9 cellular contexts compared by ENCODE assay signal in the genomic region with DNA sequence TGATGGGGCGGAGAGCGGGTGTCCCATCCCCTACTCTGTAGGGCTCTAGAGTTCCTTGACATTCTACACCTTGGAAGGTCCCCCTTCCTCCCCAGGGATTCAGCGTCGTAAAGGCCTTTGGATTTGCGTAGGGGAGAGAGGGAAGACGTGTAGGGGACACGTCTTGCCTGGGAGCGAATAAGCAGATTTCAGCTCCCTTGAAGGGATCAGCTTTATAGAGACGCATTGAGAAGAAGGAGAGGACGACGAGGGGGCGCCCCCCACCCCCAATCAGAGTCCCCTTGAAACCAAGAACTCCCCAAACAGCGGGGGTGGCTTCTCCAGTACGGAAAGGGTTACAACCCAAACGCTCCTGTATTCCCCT. TPM values are rescaled to one million over a fixed set of nuclear protein-coding genes. Genes with fewer than 3 reads are reported as not detected.
DNase-seq lines count a peak whose midpoint lies in the region; ATAC-seq, FAIRE-seq and TF ChIP-seq lines count a peak whose summit lies in the region.
"Had no signal": no experiment of that assay in that cellular context is flagged by ENCODE, and none has a peak within 500 bp of the region (broad histone marks: within the 10 kb centered on the region; RNA-seq: fewer than 3 reads in every experiment).

No MANE protein-coding gene starts in this region.

- H3K27me3 ChIP-seq in Karpas-422 (ENCODE audit: low read length) (no peaks in the 10 kb centered on the region), mucosa of rectum (ENCODE audit: control insufficient read depth in 2 of 2, insufficient read depth in 2 of 2, low read length in 2 of 2) (no peaks in the 10 kb centered on the region)

- peak overlapping the region; percentile 57 for H3K27ac Mint-ChIP-seq in Calu3 (ENCODE audit: unreplicated experiment)
- peak overlapping the region; percentile 94 for H3K27ac Mint-ChIP-seq in chondrocyte (ENCODE audit: unreplicated experiment)

- TF ChIP-seq CTCF in Calu3 (IDR thresholded peaks at IDR 0.05; ENCODE audit: unreplicated experiment) (no peak), chondrocyte (IDR thresholded peaks at IDR 0.05) (no peak)

- H3K36me3 ChIP-seq in Karpas-422 (ENCODE audit: insufficient read depth, low read length), result no peaks in the 10 kb centered on the region
- peaks cover 26 to 28% of the 10 kb centered on the region in 2 donors for H3K36me3 ChIP-seq in mucosa of rectum (ENCODE audit: control insufficient read depth in 2 of 2, insufficient read depth in 2 of 2, low read length in 2 of 2)

- FAIRE-seq in HTR-8/SVneo (lab: Jason Lieb, UNC), result no peak

- no peaks in the 10 kb centered on the region; the same call in 1 of the 2 replicates for H3K9me2 ChIP-seq in Karpas-422 (replicated peaks; ENCODE audit: insufficient read depth, low read length)

- CTCF ChIA-PET in Calu3 (lab: Charles Lee), result interaction anchor here (0.6 to 1.2 kb wide), 2 partner anchors 16 to 998 kb away, joined by 3 read pairs; no protein-coding TSS in a partner anchor

- DNase-seq in Calu3 (no peak), Karpas-422 (peak; percentile 55), chondrocyte (ENCODE audit: low spot score) (no peak), OCI-M2 (lab: John Stamatoyannopoulos, UW; ENCODE audit: unreplicated experiment) (no peak), HTR-8/SVneo (ENCODE audit: insufficient read length, low spot score) (no peak)
- DNase-seq in stimulated activated CD4-positive, alpha-beta T cell treated with anti-CD3 and anti-CD28 coated beads, Interleukin-1b, Interleukin-23, amount 100 ng/mL, for 48 hours, result no peak

- peaks cover 19% of the 10 kb centered on the region for H3K4me1 ChIP-seq in Karpas-422 (ENCODE audit: low read length)
- H3K4me1 ChIP-seq in mucosa of rectum (ENCODE audit: control insufficient read depth in 2 of 2, insufficient read depth in 2 of 2, low read length in 2 of 2), result peaks cover 13 to 15% of the 10 kb centered on the region in 2 donors

- H3K27ac ChIP-seq in Karpas-422 (ENCODE audit: low read length), result no peak overlapping the region
- H3K27ac ChIP-seq in mucosa of rectum (ENCODE audit: low read depth in 2 of 2, low read length in 2 of 2), result no peak overlapping the region

- H3K9ac ChIP-seq in Karpas-422 (ENCODE audit: low read length) (peak overlapping the region; percentile 61), mucosa of rectum (ENCODE audit: low read depth in 1 of 2, low read length in 2 of 2) (peak overlapping the region; percentile 80 to 92)

- no peaks in the 10 kb centered on the region for H4K20me1 ChIP-seq in Karpas-422 (ENCODE audit: insufficient read depth, low read depth, low read length)

- H3K4me3 Mint-ChIP-seq in Calu3 (ENCODE audit: low read depth, unreplicated experiment), result peak overlapping the region; percentile 92
- H3K4me3 Mint-ChIP-seq in chondrocyte (ENCODE audit: unreplicated experiment), result peak overlapping the region; percentile 99

- H3K4me3 ChIP-seq in Karpas-422 (ENCODE audit: low read length), result peak overlapping the region; percentile 78
- H3K4me3 ChIP-seq in mucosa of rectum (ENCODE audit: low read length in 2 of 2), result peak overlapping the region; percentile 94 to 99

- H3K4me1 Mint-ChIP-seq in Calu3 (ENCODE audit: low read depth, unreplicated experiment), result peaks cover 10% of the 10 kb centered on the region
- peaks cover 26% of the 10 kb centered on the region for H3K4me1 Mint-ChIP-seq in chondrocyte (ENCODE audit: low read depth)

- H3K9me3 ChIP-seq in Karpas-422 (ENCODE audit: low read length) (no peaks in the 10 kb centered on the region), mucosa of rectum (ENCODE audit: control insufficient read depth in 2 of 2, low read length in 2 of 2) (no peaks in the 10 kb centered on the region)

- no peaks in the 10 kb centered on the region for H3K79me2 ChIP-seq in Karpas-422 (ENCODE audit: low read length)

- intact Hi-C loops in Calu3 (cut with micrococcal nuclease; ENCODE audit: unreplicated experiment), result no loop called here

- no peaks in the 10 kb centered on the region for H3K9me3 Mint-ChIP-seq in Calu3 (ENCODE audit: low read depth, unreplicated experiment)
- no peaks in the 10 kb centered on the region for H3K9me3 Mint-ChIP-seq in chondrocyte (ENCODE audit: low read depth)

- H2AFZ ChIP-seq in Karpas-422 (ENCODE audit: low read length), result peak overlapping the region; percentile 62

- H3K27me3 Mint-ChIP-seq in Calu3 (ENCODE audit: unreplicated experiment) (no peaks in the 10 kb centered on the region), chondrocyte (ENCODE audit: low read depth) (peaks cover 2% of the 10 kb centered on the region)

- peaks cover 16% of the 10 kb centered on the region for H3K36me3 Mint-ChIP-seq in Calu3 (ENCODE audit: insufficient read depth, unreplicated experiment)
- peaks cover 18% of the 10 kb centered on the region for H3K36me3 Mint-ChIP-seq in chondrocyte (ENCODE audit: low read depth)

- peak overlapping the region; percentile 77 for H3K4me2 ChIP-seq in Karpas-422 (ENCODE audit: low read depth, low read length, poor library complexity, severe bottlenecking)

- TSS peak; percentile 55 for BruUV-seq in Calu3 (replicated peaks; lab: Mats Ljungman, UMichigan)

- ATAC-seq in GM21367 (IDR thresholded peaks at IDR 0.05; ENCODE audit: unreplicated experiment), result no peak

RNA-seq across cellular contexts. Expression of a gene that starts 0.3 kb away (rescaled TPM):
- total RNA-seq in Calu3 (2022) (42.1 and 44.4 TPM in 2 replicates), chondrocyte (80.9 to 96.6 TPM (median 86.9 TPM) in 3 replicates)
- 28.7 and 32.5 TPM in 2 replicates for total RNA-seq in Karpas-422 (2014; rRNA removed; shearing (Covaris generic); ENCODE audit: low replicate concordance)

RNA-seq across cellular contexts. Expression of a gene that starts 24.9 kb away (rescaled TPM):
- total RNA-seq in Calu3 (2022) (not detected in 2 replicates), chondrocyte (not detected in 3 replicates)
- total RNA-seq in Karpas-422 (2014; rRNA removed; shearing (Covaris generic); ENCODE audit: low replicate concordance), result not detected in 2 replicates
- total RNA-seq: RPMI7951 had no signal

RNA-seq across cellular contexts. Expression of a gene that starts 51.0 kb away (rescaled TPM):
- total RNA-seq in Calu3 (2022) (169 and 173 TPM in 2 replicates), chondrocyte (201 to 204 TPM (median 203 TPM) in 3 replicates)
- total RNA-seq in Karpas-422 (2014; rRNA removed; shearing (Covaris generic); ENCODE audit: low replicate concordance), result 718 and 957 TPM in 2 replicates
